In the genomic region with DNA sequence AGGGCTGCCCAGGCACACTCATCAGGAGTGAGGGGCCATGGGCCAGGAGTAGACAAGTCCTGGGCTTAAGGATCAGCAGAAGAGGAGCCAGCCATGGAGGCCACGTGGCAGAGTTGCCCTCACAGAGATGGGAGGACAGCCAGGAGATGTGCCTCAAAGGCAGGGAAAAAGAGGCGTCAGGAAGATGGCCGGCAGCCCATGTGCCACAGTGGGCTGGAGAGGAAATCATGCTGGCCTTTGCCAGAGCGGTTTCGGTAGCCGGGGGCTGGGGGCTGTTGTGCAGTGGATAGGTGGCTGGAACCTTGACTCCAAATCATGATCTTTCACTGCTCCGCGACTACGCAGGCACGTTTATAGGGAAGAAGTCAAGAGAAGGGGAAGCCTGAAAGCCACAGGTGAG, we compare ENCODE assay signal across 19 cellular contexts. TPM values are rescaled to one million over a fixed set of nuclear protein-coding genes. Genes with fewer than 3 reads are reported as not detected.
DNase-seq lines count a peak whose midpoint lies in the region; ATAC-seq, FAIRE-seq and TF ChIP-seq lines count a peak whose summit lies in the region.
"Had no signal": no experiment of that assay in that cellular context is flagged by ENCODE, and none has a peak within 500 bp of the region (broad histone marks: within the 10 kb centered on the region; RNA-seq: fewer than 3 reads in every experiment).

No MANE protein-coding gene starts in this region.

- FAIRE-seq in small intestine (lab: Jason Lieb, UNC), result no peak
- FAIRE-seq: G401.6, GM12891 had no signal

- TF ChIP-seq CTCF in coronary artery (IDR thresholded peaks at IDR 0.05), result no peak
- TF ChIP-seq CTCF in osteoblast (IDR thresholded peaks at IDR 0.05; ENCODE audit: extremely low read depth, low read depth, low read length), result no peak
- no peak for TF ChIP-seq CTCF in upper lobe of right lung (IDR thresholded peaks at IDR 0.05)

- 82 to 87% (median 86%) methylated on average over 10 of the region's 10 CpGs for WGBS in small intestine, 3 donors

- H3K79me2 ChIP-seq in osteoblast (ENCODE audit: insufficient read depth, low read length), result no peaks in the 10 kb centered on the region

- H3K4me3 ChIP-seq in coronary artery (no peak overlapping the region), osteoblast (ENCODE audit: insufficient read depth, low read length) (no peak overlapping the region), upper lobe of right lung (no peak overlapping the region), small intestine (ENCODE audit: low read depth in 1 of 2, low read length in 2 of 2) (no peak overlapping the region)

- intact Hi-C loops in upper lobe of right lung (cut with DNase I), result no loop called here

- H3K4me1 ChIP-seq in osteoblast (ENCODE audit: insufficient read depth, low read length) (no peaks in the 10 kb centered on the region), upper lobe of right lung (peaks cover 8% of the 10 kb centered on the region), small intestine (ENCODE audit: control insufficient read depth in 2 of 2, insufficient read depth in 1 of 2, low read depth in 1 of 2, low read length in 1 of 2) (no peaks in the 10 kb centered on the region)

- peak; percentile 17 for DNase-seq in activated CD4-positive, CD25-positive, alpha-beta regulatory T cell treated with anti-CD3 and anti-CD28 coated beads, Interleukin-2, amount 50 U/mL, for 72 hours
- DNase-seq in activated CD4-positive, CD25-positive, alpha-beta regulatory T cell (lab: John Stamatoyannopoulos, UW), result no peak
- DNase-seq in coronary artery (ENCODE audit: low spot score) (peak; percentile 61), osteoblast (ENCODE audit: insufficient read length, low spot score, missing footprints) (peak; percentile 41), upper lobe of right lung (peak; percentile 51), HCEC 1CT (no peak), small intestine (no peak)
- DNase-seq: 8988T; CD4-positive, alpha-beta memory T cell; DMS153; DMS79 treated with DMSO at 0.1 percent for 48 hours; EL had no signal

- ATAC-seq in upper lobe of right lung (no peak), esophagus mucosa (no peak)

- H3K9me3 ChIP-seq in osteoblast (ENCODE audit: low read depth, low read length) (no peaks in the 10 kb centered on the region), upper lobe of right lung (no peaks in the 10 kb centered on the region), small intestine (ENCODE audit: control insufficient read depth, low read depth) (no peaks in the 10 kb centered on the region)

- H3K36me3 ChIP-seq in osteoblast (ENCODE audit: insufficient read depth, low read length), result no peaks in the 10 kb centered on the region
- no peaks in the 10 kb centered on the region for H3K36me3 ChIP-seq in upper lobe of right lung
- no peaks in the 10 kb centered on the region for H3K36me3 ChIP-seq in small intestine (ENCODE audit: control insufficient read depth in 2 of 2, insufficient read depth in 2 of 2, low read length in 2 of 2)

- H2AFZ ChIP-seq in osteoblast (ENCODE audit: low read length), result no peak overlapping the region

- H3K27ac ChIP-seq in coronary artery (no peak overlapping the region), osteoblast (ENCODE audit: low read depth, low read length) (no peak overlapping the region), upper lobe of right lung (no peak overlapping the region), small intestine (ENCODE audit: low read depth in 1 of 2, low read length in 1 of 2) (no peak overlapping the region)
- H3K27ac ChIP-seq: C4-2B had no signal

- H3K4me2 ChIP-seq in osteoblast (ENCODE audit: insufficient read depth, low read length), result no peak overlapping the region

- H4K20me1 ChIP-seq in osteoblast (ENCODE audit: insufficient read depth, low read length), result no peaks in the 10 kb centered on the region

- H3K27me3 ChIP-seq in osteoblast (ENCODE audit: insufficient read depth, low read length), result peaks cover 54% of the 10 kb centered on the region
- no peaks in the 10 kb centered on the region for H3K27me3 ChIP-seq in upper lobe of right lung
- no peaks in the 10 kb centered on the region for H3K27me3 ChIP-seq in small intestine (ENCODE audit: control insufficient read depth in 2 of 2, insufficient read depth in 2 of 2, low read length in 2 of 2)

RNA-seq across cellular contexts. Expression of a gene that starts 2.7 kb away (rescaled TPM):
- total RNA-seq in osteoblast (not detected in 2 replicates), upper lobe of right lung (0.35 TPM), esophagus mucosa (not detected)
- under 1 TPM in 1 of 3 donors, not detected in 2; 0.09 TPM for polyA plus RNA-seq in small intestine
- total RNA-seq: CD4-positive, alpha-beta memory T cell; HT1080 had no signal
- polyA plus RNA-seq: CD4-positive, alpha-beta memory T cell; IgD-negative memory B cell had no signal

RNA-seq across cellular contexts. Expression of a gene that starts 8.4 kb away (rescaled TPM):
- not detected in 2 replicates for total RNA-seq in osteoblast
- total RNA-seq in upper lobe of right lung, result 14.3 TPM
- 1.3 TPM for total RNA-seq in esophagus mucosa
- polyA plus RNA-seq in small intestine, result under 1 TPM in 1 of 3 donors, not detected in 2; 0.12 TPM
- total RNA-seq: CD4-positive, alpha-beta memory T cell; H4; HT1080 had no signal
- polyA plus RNA-seq: CD4-positive, alpha-beta memory T cell; IgD-negative memory B cell had no signal

RNA-seq across cellular contexts. Expression of a gene that starts 19.5 kb away (rescaled TPM):
- not detected in 2 replicates for total RNA-seq in osteoblast
- total RNA-seq in upper lobe of right lung, result not detected
- not detected for total RNA-seq in esophagus mucosa
- polyA plus RNA-seq in small intestine, result not detected
- total RNA-seq: CD4-positive, alpha-beta memory T cell; H4; HT1080 had no signal
- polyA plus RNA-seq: CD4-positive, alpha-beta memory T cell; IgD-negative memory B cell had no signal

RNA-seq across cellular contexts. Expression of a gene that starts 55.3 kb away (rescaled TPM):
- 12.7 and 16.5 TPM in 2 replicates for total RNA-seq in osteoblast
- total RNA-seq in upper lobe of right lung, result 10.8 TPM
- total RNA-seq in esophagus mucosa, result 47.6 TPM
- 10 to 100 TPM in 1 of 3 donors, 1 to 10 TPM in 2; 3.5 to 25.9 (median 6.5) TPM for polyA plus RNA-seq in small intestine

Comparison
In these comparisons a context has a peak if more than half of its experiments do, and no peak if none do; other contexts are left out.
1. DNase-seq: peak in activated CD4-positive, CD25-positive, alpha-beta regulatory T cell treated with anti-CD3 and anti-CD28 coated beads, Interleukin-2, amount 50 U/mL, for 72 hours (single experiment), coronary artery (single experiment), osteoblast (single experiment) and upper lobe of right lung (single experiment); none in activated CD4-positive, CD25-positive, alpha-beta regulatory T cell (0 of 4), HCEC 1CT (single experiment) and small intestine (single experiment).